In genomic region chr7:3867847-3868246, GRCh38 we compare ENCODE assay signal across 1 cellular context.
TF ChIP-seq lines count a peak whose summit lies in the region.

No MANE protein-coding gene starts in this region.

TF ChIP-seq in IMR-90, 13 proteins besides CTCF, POLR2A, EP300 and RAD21 (continued from another document):
- no peak for TF ChIP-seq MAFK (IDR thresholded peaks at IDR 0.05; ENCODE audit: low read depth, low read length)
- TF ChIP-seq BHLHE40 (IDR thresholded peaks at IDR 0.05; ENCODE audit: low read depth, low read length) = no peak
- TF ChIP-seq ELK1 (IDR thresholded peaks at IDR 0.05; ENCODE audit: borderline replicate concordance, low read depth, low read length) = no peak
TF ChIP-seq in IMR-90: peak in this region for 0.
